In genomic region chr2:201807452-201807980, GRCh38 we compare ENCODE assay signal across 11 cellular contexts. TPM values are rescaled to one million over a fixed set of nuclear protein-coding genes. Genes with fewer than 3 reads are reported as not detected.
DNase-seq lines count a peak whose midpoint lies in the region; ATAC-seq and TF ChIP-seq lines count a peak whose summit lies in the region.
"Had no signal": no experiment of that assay in that cellular context is flagged by ENCODE, and none has a peak within 500 bp of the region (broad histone marks: within the 10 kb centered on the region; RNA-seq: fewer than 3 reads in every experiment).

No MANE protein-coding gene starts in this region.

- H2AFZ ChIP-seq in mammary epithelial cell (ENCODE audit: low read depth, low read length) = peak overlapping the region; percentile 91

- no peak overlapping the region for H3K9ac ChIP-seq in mammary epithelial cell (ENCODE audit: insufficient read depth, low read length)

- POLR2A ChIA-PET in MCF 10A (lab: Yijun Ruan, JAX) = interaction anchor here (0.5 to 1.2 kb wide), 3 partner anchors 31 to 426 kb away, joined by 3 to 4 read pairs (median 4); no protein-coding TSS in a partner anchor

- H3K27me3 ChIP-seq in breast epithelium = no peaks in the 10 kb centered on the region
- no peaks in the 10 kb centered on the region for H3K27me3 ChIP-seq in mammary epithelial cell (ENCODE audit: insufficient read depth, low read length)
- H3K27me3 ChIP-seq in lower lobe of right lung (ENCODE audit: low read depth) = no peaks in the 10 kb centered on the region

- intact Hi-C loops in breast epithelium (cut with DNase I; ENCODE audit: low total_unique reads) (loop anchor here (10.0 kb wide), 1 partner anchor 357 kb away; no protein-coding TSS in a partner anchor), MCF 10A (cut with micrococcal nuclease) (no loop called here), mammary epithelial cell (cut with micrococcal nuclease) (no loop called here), lower lobe of right lung (cut with DNase I) (no loop called here), Calu3 (cut with micrococcal nuclease; ENCODE audit: unreplicated experiment) (no loop called here)

- H3K4me3 Mint-ChIP-seq in MCF 10A (ENCODE audit: unreplicated experiment) (no peak overlapping the region), Calu3 (ENCODE audit: low read depth, unreplicated experiment) (no peak overlapping the region)
- no peak overlapping the region for H3K4me3 Mint-ChIP-seq in effector memory CD8-positive, alpha-beta T cell

- in situ Hi-C loops in mammary epithelial cell (cut with MboI; ENCODE audit: low sequenced_read_pairs in 2 of 2) = loop anchor here in 1 of 2 donors (10.0 kb wide), 1 partner anchor 47 kb away; no protein-coding TSS in a partner anchor

- H3K36me3 Mint-ChIP-seq in MCF 10A (ENCODE audit: insufficient read depth, unreplicated experiment) = no peaks in the 10 kb centered on the region
- H3K36me3 Mint-ChIP-seq in Calu3 (ENCODE audit: insufficient read depth, unreplicated experiment) = no peaks in the 10 kb centered on the region
- no peaks in the 10 kb centered on the region for H3K36me3 Mint-ChIP-seq in effector memory CD8-positive, alpha-beta T cell (ENCODE audit: insufficient read depth)

- H3K4me3 ChIP-seq in breast epithelium (peak overlapping the region in 1 of 3 donors; percentile 27), mammary epithelial cell (replicated peaks in 1 of 3; ENCODE audit: insufficient read depth in 1 of 3, low read depth in 2 of 3, low read length in 3 of 3) (no peak overlapping the region), lower lobe of right lung (no peak overlapping the region)

- H3K27me3 Mint-ChIP-seq in MCF 10A (ENCODE audit: insufficient read depth, unreplicated experiment) (no peaks in the 10 kb centered on the region), Calu3 (ENCODE audit: unreplicated experiment) (no peaks in the 10 kb centered on the region)
- H3K27me3 Mint-ChIP-seq in effector memory CD8-positive, alpha-beta T cell = peaks cover 24 to 44% of the 10 kb centered on the region in 2 donors

- BruUV-seq in MCF 10A (replicated peaks; lab: Mats Ljungman, UMichigan) = no TSS peak
- no TSS peak for BruUV-seq in mammary epithelial cell (replicated peaks; lab: Mats Ljungman, UMichigan)
- no TSS peak for BruUV-seq in Calu3 (replicated peaks; lab: Mats Ljungman, UMichigan)

- TF ChIP-seq POLR2A in breast epithelium (IDR thresholded peaks at IDR 0.05) = no peak

- no peaks in the 10 kb centered on the region for H4K20me1 ChIP-seq in mammary epithelial cell (ENCODE audit: insufficient read depth, low read length)

- 25% methylated on average over 7 of the region's 7 CpGs for WGBS in mammary epithelial cell (ENCODE audit: low coverage, missing lambda C conversion rate)

- H3K9me3 Mint-ChIP-seq in MCF 10A (ENCODE audit: unreplicated experiment) (no peaks in the 10 kb centered on the region), Calu3 (ENCODE audit: low read depth, unreplicated experiment) (no peaks in the 10 kb centered on the region)
- no peaks in the 10 kb centered on the region for H3K9me3 Mint-ChIP-seq in effector memory CD8-positive, alpha-beta T cell

- no peaks in the 10 kb centered on the region for H3K4me1 Mint-ChIP-seq in MCF 10A (ENCODE audit: insufficient read depth, unreplicated experiment)
- no peaks in the 10 kb centered on the region for H3K4me1 Mint-ChIP-seq in Calu3 (ENCODE audit: low read depth, unreplicated experiment)
- H3K4me1 Mint-ChIP-seq in effector memory CD8-positive, alpha-beta T cell (ENCODE audit: low read depth in 2 of 2) = no peaks in the 10 kb centered on the region

- no peak for ATAC-seq in lower lobe of right lung
- ATAC-seq in effector memory CD8-positive, alpha-beta T cell (replicated peaks) = no peak
- ATAC-seq in GM18519 (IDR thresholded peaks at IDR 0.05; ENCODE audit: low FRiP score, unreplicated experiment) = no peak
- ATAC-seq: left colon had no signal

- peak overlapping the region; percentile 19 for H3K4me2 ChIP-seq in mammary epithelial cell (ENCODE audit: insufficient read depth, low read depth, low read length)

- CTCF ChIA-PET in MCF 10A (lab: Yijun Ruan, JAX) = interaction anchor here (0.6 to 2.8 kb wide), 4 partner anchors 12 to 52 kb away, joined by 3 to 10 read pairs (median 4); no protein-coding TSS in a partner anchor
- CTCF ChIA-PET in mammary epithelial cell (lab: Charles Lee; ENCODE audit: low non-redundant PET) = interaction anchor here (0.5 to 0.6 kb wide), 2 partner anchors 53 to 204 kb away, joined by 3 to 6 read pairs; no protein-coding TSS in a partner anchor
- CTCF ChIA-PET in Calu3 (lab: Charles Lee) = no interaction called here

- no peaks in the 10 kb centered on the region for H3K36me3 ChIP-seq in breast epithelium
- H3K36me3 ChIP-seq in mammary epithelial cell (ENCODE audit: insufficient read depth, low read length) = no peaks in the 10 kb centered on the region
- no peaks in the 10 kb centered on the region for H3K36me3 ChIP-seq in lower lobe of right lung
- H3K36me3 ChIP-seq: WERI-Rb-1 had no signal

- dilution Hi-C loops in mammary epithelial cell (cut with HindIII; ENCODE audit: low sequenced_read_pairs) = no loop called here

- H3K27ac Mint-ChIP-seq in MCF 10A (ENCODE audit: low read depth, unreplicated experiment) = no peak overlapping the region
- no peak overlapping the region for H3K27ac Mint-ChIP-seq in Calu3 (ENCODE audit: unreplicated experiment)
- H3K27ac Mint-ChIP-seq in effector memory CD8-positive, alpha-beta T cell = no peak overlapping the region

- H3K27ac ChIP-seq in breast epithelium (peak overlapping the region; percentile 23 to 67), mammary epithelial cell (ENCODE audit: insufficient read depth, low read depth, low read length) (no peak overlapping the region), lower lobe of right lung (peak overlapping the region; percentile 6)
- H3K27ac ChIP-seq: WERI-Rb-1 had no signal

- H3K9me3 ChIP-seq in breast epithelium = no peaks in the 10 kb centered on the region
- H3K9me3 ChIP-seq in mammary epithelial cell (replicated peaks; ENCODE audit: insufficient read depth, low read length) = no peaks in the 10 kb centered on the region
- H3K9me3 ChIP-seq in lower lobe of right lung = no peaks in the 10 kb centered on the region

- peak in 1 of 2 donors; percentile 23 for DNase-seq in breast epithelium (ENCODE audit: low spot score in 2 of 2)
- no peak for DNase-seq in MCF 10A (ENCODE audit: unreplicated experiment)
- DNase-seq in mammary epithelial cell = no peak
- DNase-seq in lower lobe of right lung = no peak
- DNase-seq in Calu3 = no peak
- no peak for DNase-seq in effector memory CD8-positive, alpha-beta T cell
- DNase-seq in LoVo (ENCODE audit: low spot score) = no peak
- DNase-seq: NCI-H187 treated with DMSO at 0.1 percent for 48 hours, WERI-Rb-1 had no signal

- TF ChIP-seq CTCF in breast epithelium (IDR thresholded peaks at IDR 0.05) (no peak), MCF 10A (IDR thresholded peaks at IDR 0.05; ENCODE audit: unreplicated experiment) (no peak), mammary epithelial cell (conservative IDR thresholded peaks at IDR 0.05 in 1 of 2, IDR thresholded peaks at IDR 0.05 in 1 of 2; ENCODE audit: extremely low read depth in 1 of 2, insufficient read depth in 1 of 2, low read depth in 1 of 2, low read length in 2 of 2) (no peak), lower lobe of right lung (IDR thresholded peaks at IDR 0.05) (no peak), Calu3 (IDR thresholded peaks at IDR 0.05; ENCODE audit: unreplicated experiment) (no peak)

- H3K4me1 ChIP-seq in breast epithelium = no peaks in the 10 kb centered on the region
- H3K4me1 ChIP-seq in mammary epithelial cell (ENCODE audit: insufficient read depth, low read length) = no peaks in the 10 kb centered on the region
- H3K4me1 ChIP-seq in lower lobe of right lung = peaks cover 6% of the 10 kb centered on the region

- H3K79me2 ChIP-seq in mammary epithelial cell (ENCODE audit: insufficient read depth, low read length) = no peaks in the 10 kb centered on the region

RNA-seq across cellular contexts. Expression of gene CDK15, which starts 1.2 kb away (rescaled TPM):
- total RNA-seq in breast epithelium = 1 to 10 TPM in 2 of 3 donors, under 1 TPM in 1; 0.33 to 4.6 (median 2.2) TPM
- not detected in 2 replicates for total RNA-seq in MCF 10A (2022)
- total RNA-seq in mammary epithelial cell = 1 to 10 TPM; 3.5 to 5.7 TPM
- 3.1 TPM for polyA plus RNA-seq in mammary epithelial cell
- polyA minus RNA-seq in mammary epithelial cell = 10.0 TPM
- total RNA-seq in lower lobe of right lung = 4.5 TPM
- total RNA-seq in Calu3 (2022) = not detected in 2 replicates

RNA-seq across cellular contexts. Expression of gene ALS2, which starts 26.8 kb away (rescaled TPM):
- 10 to 100 TPM; 19.7 to 28.4 (median 19.7) TPM for total RNA-seq in breast epithelium
- total RNA-seq in MCF 10A (2022) = 14.6 and 20.7 TPM in 2 replicates
- 10 to 100 TPM; 46.2 to 53.3 TPM for total RNA-seq in mammary epithelial cell
- 15.1 TPM for polyA plus RNA-seq in mammary epithelial cell
- polyA minus RNA-seq in mammary epithelial cell = 45.7 TPM
- 24.7 TPM for total RNA-seq in lower lobe of right lung
- 25.4 and 29.0 TPM in 2 replicates for total RNA-seq in Calu3 (2022)
